In the genomic region with DNA sequence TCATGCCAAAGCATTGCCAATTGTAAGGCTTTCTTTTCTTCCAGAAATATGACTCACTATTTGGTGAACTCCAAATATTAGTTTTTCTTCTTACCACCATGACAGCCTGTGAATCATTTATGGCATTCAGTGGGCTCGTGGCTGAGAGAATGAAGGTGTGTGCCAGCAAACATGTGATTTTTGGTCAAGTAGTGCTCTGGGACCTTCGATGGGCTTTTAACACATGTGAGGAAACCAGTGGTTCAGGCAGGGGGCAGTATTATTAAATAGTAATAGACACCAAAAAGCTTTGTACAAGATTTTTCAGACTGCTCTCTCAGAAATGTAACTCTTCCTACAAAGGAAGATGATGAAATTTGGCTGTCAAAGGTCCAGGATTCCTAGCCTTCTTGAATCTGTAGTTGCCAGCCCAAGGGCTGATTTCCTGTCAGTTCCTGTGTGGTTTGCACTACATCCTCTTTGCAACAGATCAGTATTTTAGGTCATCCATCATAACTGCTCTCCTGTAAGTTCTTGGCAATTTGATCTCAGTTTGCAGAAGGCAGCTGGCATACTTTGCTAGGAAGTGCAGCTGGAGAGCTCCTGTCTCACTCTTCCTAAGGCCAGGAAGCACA, we compare ENCODE assay signal across 8 cellular contexts.
A peak's percentile ranks its signal among the peaks of the same experiment; 100 is the strongest.
DNase-seq lines count a peak whose midpoint lies in the region; ATAC-seq and TF ChIP-seq lines count a peak whose summit lies in the region.

No MANE protein-coding gene starts in this region.

- in situ Hi-C loops in brain microvascular endothelial cell (cut with HindIII; ENCODE audit: low pct_ligation_motif_present, low sequenced_read_pairs), result no loop called here

- H3K9ac ChIP-seq in BLaER1 treated with 17β-estradiol and CSF1 and Interleukin-3, amounts not matched to agents 10 nM and 100 nM, result peak overlapping the region; percentile 58 to 84 (median 77)

- no peaks in the 10 kb centered on the region for H4K20me1 ChIP-seq in BLaER1 treated with 17β-estradiol and CSF1 and Interleukin-3, amounts not matched to agents 10 nM and 100 nM

- peak overlapping the region; percentile 76 to 98 (median 93) for H3K27ac ChIP-seq in BLaER1 treated with 17β-estradiol and CSF1 and Interleukin-3, amounts not matched to agents 10 nM and 100 nM
- H3K27ac ChIP-seq in brain microvascular endothelial cell (peak overlapping the region; percentile 59), left lung (peak overlapping the region; percentile 60 to 85)

- H3K4me3 ChIP-seq in BLaER1 treated with 17β-estradiol and CSF1 and Interleukin-3, amounts not matched to agents 10 nM and 100 nM, result peak overlapping the region in 2 of 10 experiments; percentile 2 to 11; a peak in 1 of 20 replicates
- H3K4me3 ChIP-seq in brain microvascular endothelial cell (ENCODE audit: low read depth, low read length) (no peak overlapping the region), left lung (no peak overlapping the region)

- H3K9me3 ChIP-seq in BLaER1 treated with 17β-estradiol and CSF1 and Interleukin-3, amounts not matched to agents 10 nM and 100 nM (replicated peaks in 1 of 11), result peaks cover 11 to 35% (median 20%) of the 10 kb centered on the region in 11 experiments; a peak in 21 of 22 replicates
- H3K9me3 ChIP-seq in left lung, result no peaks in the 10 kb centered on the region

- H3K36me3 ChIP-seq in BLaER1 treated with 17β-estradiol and CSF1 and Interleukin-3, amounts not matched to agents 10 nM and 100 nM, result peaks cover 0 to 20% (median 8%) of the 10 kb centered on the region in 11 experiments; a peak in 9 of 22 replicates
- H3K36me3 ChIP-seq in brain microvascular endothelial cell (replicated peaks), result no peaks in the 10 kb centered on the region
- no peaks in the 10 kb centered on the region for H3K36me3 ChIP-seq in left lung

- intact Hi-C loops in left lung (cut with DNase I), result no loop called here

- H3K4me1 ChIP-seq in BLaER1 treated with 17β-estradiol and CSF1 and Interleukin-3, amounts not matched to agents 10 nM and 100 nM, result peaks cover 65 to 93% (median 76%) of the 10 kb centered on the region in 10 experiments
- peaks cover 29 to 72% of the 10 kb centered on the region in 2 donors for H3K4me1 ChIP-seq in left lung

- peak; percentile 87 for DNase-seq in SIG-M5 (lab: John Stamatoyannopoulos, UW)
- DNase-seq in brain microvascular endothelial cell, result peak; percentile 83
- peak in 1 of 2 donors; percentile 46 for DNase-seq in left lung
- peak; percentile 39 to 44 for DNase-seq in stimulated activated CD8-positive, alpha-beta memory T cell treated with anti-CD3 and anti-CD28 coated beads, Interleukin-15, amount 100 ng/mL, for 48 hours (ENCODE audit: low read depth in 2 of 2)

- no peaks in the 10 kb centered on the region for H3K27me3 ChIP-seq in BLaER1 treated with 17β-estradiol and CSF1 and Interleukin-3, amounts not matched to agents 10 nM and 100 nM
- H3K27me3 ChIP-seq in brain microvascular endothelial cell (replicated peaks) (no peaks in the 10 kb centered on the region), left lung (no peaks in the 10 kb centered on the region)

- TF ChIP-seq CTCF in brain microvascular endothelial cell (IDR thresholded peaks at IDR 0.05; ENCODE audit: low read depth, low read length, missing control alignments) (peak; percentile 50), left lung (IDR thresholded peaks at IDR 0.05) (peak; percentile 24 to 29)

- peak overlapping the region; percentile 58 to 83 (median 74) for H3K4me2 ChIP-seq in BLaER1 treated with 17β-estradiol and CSF1 and Interleukin-3, amounts not matched to agents 10 nM and 100 nM

- ATAC-seq in HG03064 (IDR thresholded peaks at IDR 0.05; ENCODE audit: low read depth, unreplicated experiment) (peak; percentile 56), left lung (peak; percentile 66), GM18517 (IDR thresholded peaks at IDR 0.05; ENCODE audit: unreplicated experiment) (no peak), GM18502 (IDR thresholded peaks at IDR 0.05; ENCODE audit: poor library complexity, unreplicated experiment) (no peak)

Comparison
In these comparisons a context has a peak if more than half of its experiments do, and no peak if none do; other contexts are left out.
1. ATAC-seq: peak in HG03064 (single experiment) and left lung (single experiment); none in GM18517 (single experiment) and GM18502 (single experiment).
2. Peak in every context shown above with its lines, with median percentiles within 50 percentile points of each other: H3K27ac ChIP-seq.